24 cellular contexts compared by ENCODE assay signal in the genomic region with DNA sequence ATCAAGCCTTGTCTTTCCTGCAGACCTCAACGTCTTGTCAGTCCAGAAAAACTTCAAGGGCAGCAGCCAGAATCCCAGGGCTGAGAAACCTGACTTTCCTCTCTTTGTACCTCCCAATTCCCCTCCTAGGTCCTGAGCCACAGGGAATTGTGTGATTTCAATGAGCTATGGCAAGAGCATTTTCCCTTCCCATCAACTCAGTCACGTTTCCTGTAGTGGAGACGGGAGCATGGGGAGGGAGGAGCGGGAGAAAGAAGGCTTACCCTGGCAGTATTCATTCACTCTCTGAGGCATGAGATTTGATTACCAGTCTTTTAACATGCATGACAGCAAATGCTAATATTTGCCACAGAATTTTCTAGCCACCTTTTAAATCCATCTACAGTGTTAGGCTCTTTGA.
"Had no signal": no experiment of that assay in that cellular context is flagged by ENCODE, and none has a peak within 500 bp of the region (broad histone marks: within the 10 kb centered on the region; RNA-seq: fewer than 3 reads in every experiment).

No MANE protein-coding gene starts in this region.

- DNase-seq: activated CD4-positive, alpha-beta memory T cell treated with anti-CD3 and anti-CD28 coated beads, Interleukin-2, amount 10 ng/mL, durations not matched to agents 7 days and 5 days; activated CD4-positive, alpha-beta T cell treated with anti-CD3 and anti-CD28 coated beads, Interleukin-2, amount 50 U/mL, for 1 hour; activated CD4-positive, CD25-positive, alpha-beta regulatory T cell; activated CD8-positive, alpha-beta memory T cell treated with anti-CD3 and anti-CD28 coated beads, Interleukin-2, amount 50 U/mL, for 48 hours; activated effector memory CD4-positive, alpha-beta T cell treated with Interleukin-2 at 50 U/mL for 16 hours; activated naive CD4-positive, alpha-beta T cell treated with Interleukin-2 at 50 U/mL for 16 hours; activated naive CD8-positive, alpha-beta T cell treated with anti-CD3 and anti-CD28 coated beads, Interleukin-2, amount 50 U/mL, for 24 hours; activated T-cell treated with anti-CD3 and anti-CD28 coated beads, Interleukin-2, amount 50 U/mL, for 1 hour; amniotic stem cell; body of pancreas; MM.1S; NCI-H1105; NCI-H1436; NCI-H1694 treated with DMSO at 0.1 percent for 48 hours; NCI-H2081 treated with DMSO at 0.1 percent for 48 hours; NCI-H526 treated with DMSO at 0.1 percent for 48 hours; Right ventricle myocardium superior; SJCRH30; SK-N-SH; T-helper 1 cell had no signal

- H3K27ac ChIP-seq: ascending aorta, body of pancreas, Peyer's patch, RWPE1, SJCRH30, VCaP had no signal

- H3K9ac ChIP-seq: SK-N-SH had no signal

- H3K9me3 ChIP-seq: ascending aorta, body of pancreas, Peyer's patch, SJCRH30, SK-N-SH had no signal

- H3K4me1 ChIP-seq: ascending aorta, body of pancreas, Peyer's patch had no signal

- H3K4me2 ChIP-seq: SK-N-SH had no signal

- H3K36me3 ChIP-seq: ascending aorta, Peyer's patch, SJCRH30 had no signal

- H3K27me3 ChIP-seq: ascending aorta, body of pancreas, Peyer's patch, SJCRH30 had no signal

- H3K4me3 ChIP-seq: ascending aorta, body of pancreas, Peyer's patch, SJCRH30 had no signal
